ENCODE assay signal across 21 cellular contexts in the genomic region with DNA sequence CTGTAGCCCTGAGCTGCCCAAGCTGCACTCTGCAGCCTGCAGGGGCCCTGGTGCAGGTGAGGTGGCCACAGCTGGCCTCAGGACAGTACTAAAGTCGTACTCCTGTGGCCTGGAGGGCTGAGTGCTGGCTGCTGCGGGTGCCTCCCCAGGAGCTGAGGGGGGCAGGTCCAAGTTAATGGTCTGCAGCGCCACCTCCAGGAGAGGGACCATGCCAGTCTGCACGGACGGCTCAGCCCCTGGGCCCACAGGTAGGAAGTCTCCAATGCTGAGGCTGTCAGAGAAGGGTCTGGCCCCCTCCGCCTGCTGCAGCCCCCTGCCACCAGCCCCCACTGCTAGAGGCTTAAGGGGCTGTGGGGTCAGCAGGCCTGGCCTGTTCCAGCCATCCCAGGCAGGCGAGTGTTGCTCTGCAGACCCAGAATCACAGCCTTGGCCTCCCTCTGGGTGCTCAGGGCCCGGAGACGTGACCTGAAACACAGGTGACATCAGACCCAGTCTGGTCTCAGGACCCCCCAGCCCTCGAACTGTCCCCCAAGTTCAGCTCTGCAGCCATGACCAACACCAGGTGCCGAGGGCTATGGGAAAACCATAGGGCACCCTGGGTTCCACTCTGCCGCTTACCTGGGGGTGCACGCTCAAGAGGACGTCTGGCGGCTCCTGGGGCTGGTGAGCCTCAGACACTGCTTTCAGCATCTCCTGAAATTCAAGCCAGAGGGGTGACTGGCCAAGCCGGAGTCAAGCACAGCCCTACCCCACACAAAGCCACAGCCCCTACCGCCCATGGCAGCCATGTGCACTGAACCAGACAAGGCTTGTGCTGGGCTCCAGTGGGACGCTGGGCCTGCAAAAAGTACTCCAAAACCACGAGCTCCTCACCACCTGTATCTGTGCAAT. TPM values are rescaled to one million over a fixed set of nuclear protein-coding genes. Genes with fewer than 3 reads are reported as not detected.
DNase-seq lines count a peak whose midpoint lies in the region; ATAC-seq, FAIRE-seq and TF ChIP-seq lines count a peak whose summit lies in the region.
"Had no signal": no experiment of that assay in that cellular context is flagged by ENCODE, and none has a peak within 500 bp of the region (broad histone marks: within the 10 kb centered on the region; RNA-seq: fewer than 3 reads in every experiment).

No MANE protein-coding gene starts in this region.

- peak; percentile 15 for DNase-seq in left ventricle myocardium superior
- no peak for DNase-seq in left ventricle myocardium inferior
- peak; percentile 64 for DNase-seq in Karpas-422
- DNase-seq in endothelial cell of umbilical vein (ENCODE audit: low read depth, low spot score) = no peak
- DNase-seq in effector memory CD8-positive, alpha-beta T cell = no peak
- no peak for DNase-seq in activated T-cell treated with anti-CD3 and anti-CD28 coated beads, Interleukin-2, amount 50 U/mL, for 4 hours
- DNase-seq: activated CD4-positive, alpha-beta T cell treated with anti-CD3 and anti-CD28 coated beads for 1 hour; activated CD8-positive, alpha-beta memory T cell treated with anti-CD3 and anti-CD28 coated beads, Interleukin-2, amount 50 U/mL, for 4 hours; activated gamma-delta T cell; adrenal gland; DMS79; GOT3; NCI-H1417 treated with DMSO at 0.1 percent for 48 hours; NCI-H69; spleen; stimulated activated CD4-positive, alpha-beta T cell treated with anti-CD3 and anti-CD28 coated beads, Interleukin-4, amount 100 ng/mL, for 4 hours had no signal

- H3K4me1 Mint-ChIP-seq in effector memory CD8-positive, alpha-beta T cell (ENCODE audit: low read depth in 2 of 2) = peaks cover 0 to 2% of the 10 kb centered on the region in 2 donors
- H3K4me1 Mint-ChIP-seq in activated T-cell treated with anti-CD3 and anti-CD28 coated beads, Interleukin-2, amount 50 U/mL, for 4 hours (ENCODE audit: low read depth) = no peaks in the 10 kb centered on the region

- H3K36me3 ChIP-seq in left ventricle myocardium inferior (peaks cover 88% of the 10 kb centered on the region), Karpas-422 (ENCODE audit: insufficient read depth, low read length) (peaks cover 6% of the 10 kb centered on the region), endothelial cell of umbilical vein (ENCODE audit: control insufficient read depth in 2 of 2, extremely low read depth in 1 of 2, insufficient read depth in 2 of 2, low read length in 2 of 2) (peaks cover 18 to 66% of the 10 kb centered on the region in 2 experiments)

- H3K4me1 ChIP-seq in left ventricle myocardium inferior (peaks cover 22% of the 10 kb centered on the region), Karpas-422 (ENCODE audit: low read length) (peaks cover 6% of the 10 kb centered on the region), endothelial cell of umbilical vein (ENCODE audit: control insufficient read depth, extremely low read depth, insufficient read depth, low read length) (no peaks in the 10 kb centered on the region)
- H3K4me1 ChIP-seq: adrenal gland, psoas muscle, spleen had no signal

- TF ChIP-seq POLR2A in endothelial cell of umbilical vein (IDR thresholded peaks at IDR 0.05; ENCODE audit: low read depth, low read length) = no peak

- H3K27me3 ChIP-seq in left ventricle myocardium inferior (ENCODE audit: low read depth) = no peaks in the 10 kb centered on the region
- H3K27me3 ChIP-seq in Karpas-422 (ENCODE audit: low read length) = no peaks in the 10 kb centered on the region
- no peaks in the 10 kb centered on the region for H3K27me3 ChIP-seq in endothelial cell of umbilical vein (ENCODE audit: control insufficient read depth in 2 of 2, insufficient read depth in 2 of 2, low read length in 2 of 2)
- H3K27me3 ChIP-seq: adrenal gland, gastroesophageal sphincter, spleen had no signal

- H3K27ac Mint-ChIP-seq in effector memory CD8-positive, alpha-beta T cell = no peak overlapping the region

- H3K36me3 Mint-ChIP-seq in effector memory CD8-positive, alpha-beta T cell (ENCODE audit: insufficient read depth) = peaks cover 79% of the 10 kb centered on the region
- peaks cover 21% of the 10 kb centered on the region for H3K36me3 Mint-ChIP-seq in activated T-cell treated with anti-CD3 and anti-CD28 coated beads, Interleukin-2, amount 50 U/mL, for 4 hours (ENCODE audit: insufficient read depth)

- no peak overlapping the region for H3K9ac ChIP-seq in Karpas-422 (ENCODE audit: low read length)
- no peak overlapping the region for H3K9ac ChIP-seq in endothelial cell of umbilical vein (replicated peaks; ENCODE audit: extremely low read depth, insufficient read depth, low read length)

- H3K4me3 ChIP-seq in left ventricle myocardium inferior (no peak overlapping the region), Karpas-422 (ENCODE audit: low read length) (no peak overlapping the region), endothelial cell of umbilical vein (replicated peaks in 1 of 3; ENCODE audit: insufficient read depth in 1 of 3, low read depth in 1 of 3, low read length in 3 of 3) (no peak overlapping the region)
- H3K4me3 ChIP-seq: adrenal gland, gastroesophageal sphincter, psoas muscle, spleen had no signal

- H4K20me1 ChIP-seq in Karpas-422 (ENCODE audit: insufficient read depth, low read depth, low read length) = no peaks in the 10 kb centered on the region
- no peaks in the 10 kb centered on the region for H4K20me1 ChIP-seq in endothelial cell of umbilical vein (replicated peaks; ENCODE audit: control insufficient read depth, extremely low read depth, insufficient read depth, low read length)

- no TSS peak for BruUV-seq in endothelial cell of umbilical vein (replicated peaks; lab: Mats Ljungman, UMichigan)

- no peak for ATAC-seq in left ventricle myocardium superior
- no peak for ATAC-seq in effector memory CD8-positive, alpha-beta T cell (replicated peaks)
- no peak for ATAC-seq in GM18858 (IDR thresholded peaks at IDR 0.05; ENCODE audit: unreplicated experiment)
- ATAC-seq in GM19397 (IDR thresholded peaks at IDR 0.05; ENCODE audit: unreplicated experiment) = no peak
- ATAC-seq in activated T-cell treated with anti-CD3 and anti-CD28 coated beads, Interleukin-2, amount 50 U/mL, for 4 hours = no peak
- ATAC-seq: gastroesophageal sphincter, psoas muscle had no signal

- no peak for FAIRE-seq in endothelial cell of umbilical vein (lab: Jason Lieb, UNC)

- H2AFZ ChIP-seq in Karpas-422 (ENCODE audit: low read length) (no peak overlapping the region), endothelial cell of umbilical vein (ENCODE audit: low read depth, low read length) (no peak overlapping the region)

- no peaks in the 10 kb centered on the region for H3K79me2 ChIP-seq in Karpas-422 (ENCODE audit: low read length)
- no peaks in the 10 kb centered on the region for H3K79me2 ChIP-seq in endothelial cell of umbilical vein (ENCODE audit: control insufficient read depth, insufficient read depth, low read length)

- no peaks in the 10 kb centered on the region for H3K9me3 ChIP-seq in left ventricle myocardium inferior (replicated peaks)
- no peaks in the 10 kb centered on the region for H3K9me3 ChIP-seq in Karpas-422 (ENCODE audit: low read length)
- H3K9me3 ChIP-seq in endothelial cell of umbilical vein (replicated peaks; ENCODE audit: control insufficient read depth, insufficient read depth, low read length) = no peaks in the 10 kb centered on the region
- H3K9me3 ChIP-seq: adrenal gland, gastroesophageal sphincter, psoas muscle, spleen had no signal

- H3K9me2 ChIP-seq in Karpas-422 (replicated peaks; ENCODE audit: insufficient read depth, low read length) = no peaks in the 10 kb centered on the region

- CTCF ChIA-PET in endothelial cell of umbilical vein (lab: Charles Lee) = interaction anchor here (0.7 to 1.7 kb wide), 5 partner anchors 13 to 291 kb away, joined by 3 to 6 read pairs (median 3); no protein-coding TSS in a partner anchor

- H3K27me3 Mint-ChIP-seq in effector memory CD8-positive, alpha-beta T cell = no peaks in the 10 kb centered on the region
- no peaks in the 10 kb centered on the region for H3K27me3 Mint-ChIP-seq in activated T-cell treated with anti-CD3 and anti-CD28 coated beads, Interleukin-2, amount 50 U/mL, for 4 hours (ENCODE audit: low read depth)
- H3K27me3 Mint-ChIP-seq: CD4-positive, alpha-beta memory T cell had no signal

- no peak for TF ChIP-seq CTCF in left ventricle myocardium inferior (IDR thresholded peaks at IDR 0.05; ENCODE audit: borderline replicate concordance)
- TF ChIP-seq CTCF in endothelial cell of umbilical vein (IDR thresholded peaks at IDR 0.05; ENCODE audit: extremely low read depth in 1 of 2, insufficient read depth in 1 of 2, low read depth in 1 of 2, low read length in 2 of 2) = peak; percentile 4 to 13

- H3K4me2 ChIP-seq in Karpas-422 (ENCODE audit: low read depth, low read length, poor library complexity, severe bottlenecking) (no peak overlapping the region), endothelial cell of umbilical vein (ENCODE audit: insufficient read depth, low read length) (no peak overlapping the region)

- H3K27ac ChIP-seq in left ventricle myocardium inferior (replicated peaks) (no peak overlapping the region), Karpas-422 (ENCODE audit: low read length) (no peak overlapping the region), endothelial cell of umbilical vein (ENCODE audit: insufficient read depth, low read depth, low read length) (no peak overlapping the region)
- H3K27ac ChIP-seq: adrenal gland, gastroesophageal sphincter, psoas muscle, spleen had no signal

- no peak overlapping the region for H3K4me3 Mint-ChIP-seq in effector memory CD8-positive, alpha-beta T cell
- H3K4me3 Mint-ChIP-seq in activated T-cell treated with anti-CD3 and anti-CD28 coated beads, Interleukin-2, amount 50 U/mL, for 4 hours = no peak overlapping the region
- H3K4me3 Mint-ChIP-seq: CD4-positive, alpha-beta memory T cell had no signal

- no peaks in the 10 kb centered on the region for H3K9me3 Mint-ChIP-seq in effector memory CD8-positive, alpha-beta T cell
- H3K9me3 Mint-ChIP-seq in activated T-cell treated with anti-CD3 and anti-CD28 coated beads, Interleukin-2, amount 50 U/mL, for 4 hours = no peaks in the 10 kb centered on the region

- POLR2A ChIA-PET in endothelial cell of umbilical vein (lab: Charles Lee) = no interaction called here

- dilution Hi-C loops in endothelial cell of umbilical vein (cut with MboI; ENCODE audit: extremely low pct_ligation_motif_present, low sequenced_read_pairs) = no loop called here

- no peaks in the 10 kb centered on the region for H3K9me1 ChIP-seq in endothelial cell of umbilical vein (replicated peaks; ENCODE audit: control insufficient read depth, extremely low read depth, insufficient read depth, low read length)

- intact Hi-C loops in left ventricle myocardium superior (cut with micrococcal nuclease) (no loop called here), left ventricle myocardium inferior (cut with micrococcal nuclease) (no loop called here), endothelial cell of umbilical vein (cut with micrococcal nuclease) (no loop called here)

RNA-seq across cellular contexts. Expression of a gene that starts 20.8 kb away (rescaled TPM):
- total RNA-seq in left ventricle myocardium superior = 14.5 TPM
- 15.0 TPM for total RNA-seq in left ventricle myocardium inferior
- 20.0 and 64.1 TPM in 2 replicates for total RNA-seq in Karpas-422 (2014; rRNA removed; shearing (Covaris generic); ENCODE audit: low replicate concordance)
- total RNA-seq in endothelial cell of umbilical vein = 24.1 and 28.0 TPM in 2 replicates
- 37.5 and 45.8 TPM in 2 replicates for polyA plus RNA-seq in endothelial cell of umbilical vein
- polyA plus RNA-seq in endothelial cell of umbilical vein (2011; cell fraction: cytosol; rRNA removed) = 17.7 and 23.1 TPM in 2 replicates
- 82.2 and 94.2 TPM in 2 replicates for polyA plus RNA-seq in endothelial cell of umbilical vein (2011; cell fraction: nucleus; rRNA removed)
- polyA plus RNA-seq in endothelial cell of umbilical vein (2012) = 13.8 and 16.8 TPM in 2 replicates
- 11.1 and 16.1 TPM in 2 replicates for polyA minus RNA-seq in endothelial cell of umbilical vein
- 9.7 TPM for polyA minus RNA-seq in endothelial cell of umbilical vein (2011; cell fraction: cytosol; rRNA and poly(A)+ RNA removed)
- 11.9 and 16.8 TPM in 2 replicates for polyA minus RNA-seq in endothelial cell of umbilical vein (2011; cell fraction: nucleus; rRNA and poly(A)+ RNA removed)
- 10 to 100 TPM; 24.4 to 27.9 (median 26.9) TPM for total RNA-seq in activated T-cell treated with anti-CD3 and anti-CD28 coated beads, Interleukin-2, amount 50 U/mL, for 4 hours

RNA-seq across cellular contexts. Expression of a gene that starts 23.2 kb away (rescaled TPM):
- total RNA-seq in left ventricle myocardium superior = 18.4 TPM
- 18.3 TPM for total RNA-seq in left ventricle myocardium inferior
- total RNA-seq in Karpas-422 (2014; rRNA removed; shearing (Covaris generic); ENCODE audit: low replicate concordance) = 16.9 and 32.5 TPM in 2 replicates
- 41.5 and 45.3 TPM in 2 replicates for total RNA-seq in endothelial cell of umbilical vein
- polyA plus RNA-seq in endothelial cell of umbilical vein = 33.1 and 42.7 TPM in 2 replicates
- polyA plus RNA-seq in endothelial cell of umbilical vein (2011; cell fraction: cytosol; rRNA removed) = 7.6 and 13.4 TPM in 2 replicates
- polyA plus RNA-seq in endothelial cell of umbilical vein (2011; cell fraction: nucleus; rRNA removed) = 261 and 282 TPM in 2 replicates
- polyA plus RNA-seq in endothelial cell of umbilical vein (2012) = 19.7 and 24.2 TPM in 2 replicates
- polyA minus RNA-seq in endothelial cell of umbilical vein = 23.3 and 25.1 TPM in 2 replicates
- 5.6 TPM for polyA minus RNA-seq in endothelial cell of umbilical vein (2011; cell fraction: cytosol; rRNA and poly(A)+ RNA removed)
- 38.8 and 57.6 TPM in 2 replicates for polyA minus RNA-seq in endothelial cell of umbilical vein (2011; cell fraction: nucleus; rRNA and poly(A)+ RNA removed)
- 10 to 100 TPM; 44.5 to 50.6 (median 48.3) TPM for total RNA-seq in activated T-cell treated with anti-CD3 and anti-CD28 coated beads, Interleukin-2, amount 50 U/mL, for 4 hours

RNA-seq across cellular contexts. Expression of a gene that starts 29.4 kb away (rescaled TPM):
- total RNA-seq in left ventricle myocardium superior (12.7 TPM), left ventricle myocardium inferior (13.6 TPM), endothelial cell of umbilical vein (42.4 and 47.0 TPM in 2 replicates)
- 42.3 and 89.8 TPM in 2 replicates for total RNA-seq in Karpas-422 (2014; rRNA removed; shearing (Covaris generic); ENCODE audit: low replicate concordance)
- 32.6 and 38.3 TPM in 2 replicates for polyA plus RNA-seq in endothelial cell of umbilical vein
- polyA plus RNA-seq in endothelial cell of umbilical vein (2011; cell fraction: cytosol; rRNA removed) = 5.5 and 8.8 TPM in 2 replicates
- 193 and 224 TPM in 2 replicates for polyA plus RNA-seq in endothelial cell of umbilical vein (2011; cell fraction: nucleus; rRNA removed)
- polyA plus RNA-seq in endothelial cell of umbilical vein (2012) = 22.9 and 34.1 TPM in 2 replicates
- polyA minus RNA-seq in endothelial cell of umbilical vein = 15.7 and 19.6 TPM in 2 replicates
- polyA minus RNA-seq in endothelial cell of umbilical vein (2011; cell fraction: cytosol; rRNA and poly(A)+ RNA removed) = 5.1 TPM
- 30.4 and 61.3 TPM in 2 replicates for polyA minus RNA-seq in endothelial cell of umbilical vein (2011; cell fraction: nucleus; rRNA and poly(A)+ RNA removed)
- 10 to 100 TPM; 45.1 to 50.6 (median 48.2) TPM for total RNA-seq in activated T-cell treated with anti-CD3 and anti-CD28 coated beads, Interleukin-2, amount 50 U/mL, for 4 hours

RNA-seq across cellular contexts. Expression of a gene that starts 35.9 kb away (rescaled TPM):
- total RNA-seq in left ventricle myocardium superior = 23.8 TPM
- total RNA-seq in left ventricle myocardium inferior = 21.0 TPM
- total RNA-seq in Karpas-422 (2014; rRNA removed; shearing (Covaris generic); ENCODE audit: low replicate concordance) = 46.7 and 117 TPM in 2 replicates
- 46.8 and 48.9 TPM in 2 replicates for total RNA-seq in endothelial cell of umbilical vein
- polyA plus RNA-seq in endothelial cell of umbilical vein = 48.4 and 58.2 TPM in 2 replicates
- polyA plus RNA-seq in endothelial cell of umbilical vein (2011; cell fraction: cytosol; rRNA removed) = 30.5 and 40.0 TPM in 2 replicates
- 153 and 173 TPM in 2 replicates for polyA plus RNA-seq in endothelial cell of umbilical vein (2011; cell fraction: nucleus; rRNA removed)
- polyA plus RNA-seq in endothelial cell of umbilical vein (2012) = 33.6 and 37.7 TPM in 2 replicates
- polyA minus RNA-seq in endothelial cell of umbilical vein = 18.8 and 26.1 TPM in 2 replicates
- 23.2 TPM for polyA minus RNA-seq in endothelial cell of umbilical vein (2011; cell fraction: cytosol; rRNA and poly(A)+ RNA removed)
- 18.4 and 27.3 TPM in 2 replicates for polyA minus RNA-seq in endothelial cell of umbilical vein (2011; cell fraction: nucleus; rRNA and poly(A)+ RNA removed)
- 10 to 100 TPM; 91.3 to 95.0 (median 93.4) TPM for total RNA-seq in activated T-cell treated with anti-CD3 and anti-CD28 coated beads, Interleukin-2, amount 50 U/mL, for 4 hours

RNA-seq across cellular contexts. Expression of a gene that starts 39.8 kb away (rescaled TPM):
- 15.8 TPM for total RNA-seq in left ventricle myocardium superior
- 17.2 TPM for total RNA-seq in left ventricle myocardium inferior
- total RNA-seq in Karpas-422 (2014; rRNA removed; shearing (Covaris generic); ENCODE audit: low replicate concordance) = 45.4 and 110 TPM in 2 replicates
- 67.9 and 72.3 TPM in 2 replicates for total RNA-seq in endothelial cell of umbilical vein
- 86.8 and 90.2 TPM in 2 replicates for polyA plus RNA-seq in endothelial cell of umbilical vein
- 50.3 and 67.5 TPM in 2 replicates for polyA plus RNA-seq in endothelial cell of umbilical vein (2011; cell fraction: cytosol; rRNA removed)
- 241 and 284 TPM in 2 replicates for polyA plus RNA-seq in endothelial cell of umbilical vein (2011; cell fraction: nucleus; rRNA removed)
- 46.0 and 62.2 TPM in 2 replicates for polyA plus RNA-seq in endothelial cell of umbilical vein (2012)
- polyA minus RNA-seq in endothelial cell of umbilical vein = 51.9 and 76.1 TPM in 2 replicates
- 9.8 TPM for polyA minus RNA-seq in endothelial cell of umbilical vein (2011; cell fraction: cytosol; rRNA and poly(A)+ RNA removed)
- polyA minus RNA-seq in endothelial cell of umbilical vein (2011; cell fraction: nucleus; rRNA and poly(A)+ RNA removed) = 48.7 and 88.7 TPM in 2 replicates
- 1 to 10 TPM; 3.3 to 4.3 (median 3.9) TPM for total RNA-seq in activated T-cell treated with anti-CD3 and anti-CD28 coated beads, Interleukin-2, amount 50 U/mL, for 4 hours

Comparison
In these comparisons a context has a peak if more than half of its experiments do, and no peak if none do; other contexts are left out.
1. DNase-seq: peak in left ventricle myocardium superior (single experiment) and Karpas-422 (single experiment); none in left ventricle myocardium inferior (single experiment), endothelial cell of umbilical vein (single experiment), effector memory CD8-positive, alpha-beta T cell (0 of 3) and activated T-cell treated with anti-CD3 and anti-CD28 coated beads, Interleukin-2, amount 50 U/mL, for 4 hours (single experiment).